In the genomic region with DNA sequence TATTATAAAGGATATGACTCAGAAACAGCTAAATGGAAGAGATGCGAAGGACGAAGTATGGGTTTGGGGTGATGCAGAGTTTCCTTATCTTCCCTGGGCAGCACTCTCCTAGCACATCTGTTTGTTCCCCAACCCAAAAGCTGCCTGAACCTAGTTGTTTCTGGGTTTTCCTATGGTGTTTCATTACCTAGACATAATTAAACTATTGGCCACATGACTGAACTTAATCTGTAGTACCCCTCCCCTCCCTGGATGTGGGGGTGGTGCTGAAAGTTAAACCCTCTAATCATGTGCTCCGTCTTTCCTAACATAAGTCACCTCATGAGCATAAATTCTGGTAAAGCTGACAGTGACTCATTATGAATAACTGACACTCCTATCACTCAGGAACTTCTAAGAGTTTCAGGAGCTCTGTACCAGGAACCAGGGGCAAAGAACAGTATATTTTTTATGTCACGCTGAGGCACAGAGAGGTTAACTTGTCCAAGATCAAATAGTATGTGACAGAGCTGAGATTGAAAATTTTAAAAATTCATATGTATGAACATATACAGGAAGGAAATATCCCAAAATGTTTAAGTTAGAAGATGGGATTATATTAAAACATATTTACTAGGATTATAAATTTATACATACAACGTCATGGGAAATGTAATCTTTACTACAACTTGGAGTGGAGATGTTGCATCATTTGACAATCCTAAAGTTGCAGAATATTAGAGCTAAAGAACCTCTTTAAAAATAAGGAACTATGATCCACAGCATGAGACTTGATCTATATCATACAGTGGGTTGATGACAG, we compare ENCODE assay signal across 11 cellular contexts. TPM values are rescaled to one million over a fixed set of nuclear protein-coding genes. Genes with fewer than 3 reads are reported as not detected.
DNase-seq lines count a peak whose midpoint lies in the region; ATAC-seq and TF ChIP-seq lines count a peak whose summit lies in the region.
"Had no signal": no experiment of that assay in that cellular context is flagged by ENCODE, and none has a peak within 500 bp of the region (broad histone marks: within the 10 kb centered on the region; RNA-seq: fewer than 3 reads in every experiment).

No MANE protein-coding gene starts in this region.

- POLR2A ChIA-PET in activated CD4-positive, alpha-beta memory T cell treated with anti-CD3 and anti-CD28 coated beads, Interleukin-2, amount 10 ng/mL, durations not matched to agents 7 days and 5 days (lab: Charles Lee) = interaction anchor here (0.6 to 1.4 kb wide), 4 partner anchors 9 to 499 kb away, joined by 3 to 7 read pairs (median 4); no protein-coding TSS in a partner anchor

- intact Hi-C loops in adrenal gland (cut with DNase I) (no loop called here), thyroid gland (cut with DNase I) (no loop called here)

- peaks cover 10 to 14% of the 10 kb centered on the region in 2 donors for H3K4me1 ChIP-seq in adrenal gland (replicated peaks in 1 of 2)
- H3K4me1 ChIP-seq in thyroid gland = peaks cover 5 to 8% of the 10 kb centered on the region in 2 donors

- CTCF ChIA-PET in activated CD4-positive, alpha-beta memory T cell treated with anti-CD3 and anti-CD28 coated beads, Interleukin-2, amount 10 ng/mL, durations not matched to agents 7 days and 5 days (lab: Charles Lee) = interaction anchor here (0.6 to 2.3 kb wide), 4 partner anchors 12 to 220 kb away, joined by 4 to 18 read pairs (median 4); no protein-coding TSS in a partner anchor

- H3K27ac Mint-ChIP-seq in activated CD4-positive, alpha-beta memory T cell treated with anti-CD3 and anti-CD28 coated beads, Interleukin-2, amount 10 ng/mL, durations not matched to agents 7 days and 5 days = peak overlapping the region; percentile 78
- H3K27ac Mint-ChIP-seq in stimulated activated naive CD8-positive, alpha-beta T cell treated with anti-CD3 and anti-CD28 coated beads, Interleukin-15, Interleukin-2, amounts not matched to agents 100 ng/mL and 50 ng/mL, for 24 hours = peak overlapping the region; percentile 99

- WGBS in adrenal gland, 4 donors = 78 to 88% (median 83%) methylated on average over 5 of the region's 5 CpGs
- 84 to 92% methylated on average over 5 of the region's 5 CpGs for WGBS in thyroid gland, 2 donors

- peaks cover 37% of the 10 kb centered on the region for H3K36me3 Mint-ChIP-seq in activated CD4-positive, alpha-beta memory T cell treated with anti-CD3 and anti-CD28 coated beads, Interleukin-2, amount 10 ng/mL, durations not matched to agents 7 days and 5 days (ENCODE audit: low read depth)
- H3K36me3 Mint-ChIP-seq in stimulated activated naive CD8-positive, alpha-beta T cell treated with anti-CD3 and anti-CD28 coated beads, Interleukin-15, Interleukin-2, amounts not matched to agents 100 ng/mL and 50 ng/mL, for 24 hours (ENCODE audit: low read depth) = peaks cover 40% of the 10 kb centered on the region

- H3K27me3 Mint-ChIP-seq in activated CD4-positive, alpha-beta memory T cell treated with anti-CD3 and anti-CD28 coated beads, Interleukin-2, amount 10 ng/mL, durations not matched to agents 7 days and 5 days = no peaks in the 10 kb centered on the region
- peaks cover 11% of the 10 kb centered on the region for H3K27me3 Mint-ChIP-seq in stimulated activated naive CD8-positive, alpha-beta T cell treated with anti-CD3 and anti-CD28 coated beads, Interleukin-15, Interleukin-2, amounts not matched to agents 100 ng/mL and 50 ng/mL, for 24 hours

- no peaks in the 10 kb centered on the region for H3K9me3 ChIP-seq in adrenal gland (replicated peaks in 1 of 3)
- H3K9me3 ChIP-seq in thyroid gland = no peaks in the 10 kb centered on the region
- H3K9me3 ChIP-seq: BLaER1 treated with 17β-estradiol and CSF1 and Interleukin-3, amounts not matched to agents 10 nM and 100 nM had no signal

- H3K36me3 ChIP-seq in adrenal gland (replicated peaks in 1 of 2) = no peaks in the 10 kb centered on the region
- H3K36me3 ChIP-seq in thyroid gland = no peaks in the 10 kb centered on the region
- H3K36me3 ChIP-seq: BLaER1 treated with 17β-estradiol and CSF1 and Interleukin-3, amounts not matched to agents 10 nM and 100 nM had no signal

- no peak overlapping the region for H3K27ac ChIP-seq in adrenal gland
- no peak overlapping the region for H3K27ac ChIP-seq in thyroid gland
- H3K27ac ChIP-seq: BLaER1 treated with 17β-estradiol and CSF1 and Interleukin-3, amounts not matched to agents 10 nM and 100 nM had no signal

- H3K9me3 Mint-ChIP-seq in activated CD4-positive, alpha-beta memory T cell treated with anti-CD3 and anti-CD28 coated beads, Interleukin-2, amount 10 ng/mL, durations not matched to agents 7 days and 5 days = no peaks in the 10 kb centered on the region
- no peaks in the 10 kb centered on the region for H3K9me3 Mint-ChIP-seq in stimulated activated naive CD8-positive, alpha-beta T cell treated with anti-CD3 and anti-CD28 coated beads, Interleukin-15, Interleukin-2, amounts not matched to agents 100 ng/mL and 50 ng/mL, for 24 hours
- H3K9me3 Mint-ChIP-seq: naive thymus-derived CD4-positive, alpha-beta T cell had no signal

- H3K4me1 Mint-ChIP-seq in activated CD4-positive, alpha-beta memory T cell treated with anti-CD3 and anti-CD28 coated beads, Interleukin-2, amount 10 ng/mL, durations not matched to agents 7 days and 5 days = peaks cover 47% of the 10 kb centered on the region
- peaks cover 50% of the 10 kb centered on the region for H3K4me1 Mint-ChIP-seq in stimulated activated naive CD8-positive, alpha-beta T cell treated with anti-CD3 and anti-CD28 coated beads, Interleukin-15, Interleukin-2, amounts not matched to agents 100 ng/mL and 50 ng/mL, for 24 hours (ENCODE audit: low read depth)

- ATAC-seq in GM19455 (IDR thresholded peaks at IDR 0.05; ENCODE audit: unreplicated experiment) = no peak
- ATAC-seq: naive thymus-derived CD4-positive, alpha-beta T cell had no signal

- TF ChIP-seq CTCF in adrenal gland (IDR thresholded peaks at IDR 0.05) (no peak), thyroid gland (IDR thresholded peaks at IDR 0.05) (no peak)

- H3K4me3 ChIP-seq in adrenal gland (no peak overlapping the region), thyroid gland (replicated peaks in 1 of 3) (no peak overlapping the region)
- H3K4me3 ChIP-seq: BLaER1 treated with 17β-estradiol and CSF1 and Interleukin-3, amounts not matched to agents 10 nM and 100 nM had no signal

- H3K4me3 Mint-ChIP-seq in activated CD4-positive, alpha-beta memory T cell treated with anti-CD3 and anti-CD28 coated beads, Interleukin-2, amount 10 ng/mL, durations not matched to agents 7 days and 5 days = peak overlapping the region; percentile 57
- peak overlapping the region; percentile 53 for H3K4me3 Mint-ChIP-seq in stimulated activated naive CD8-positive, alpha-beta T cell treated with anti-CD3 and anti-CD28 coated beads, Interleukin-15, Interleukin-2, amounts not matched to agents 100 ng/mL and 50 ng/mL, for 24 hours

- H3K27me3 ChIP-seq in adrenal gland (no peaks in the 10 kb centered on the region), thyroid gland (no peaks in the 10 kb centered on the region)

- peak; percentile 75 for DNase-seq in activated effector memory CD4-positive, alpha-beta T cell treated with anti-CD3 and anti-CD28 coated beads, Interleukin-2, amount 50 U/mL, for 16 hours
- no peak for DNase-seq in activated effector memory CD4-positive, alpha-beta T cell treated with Interleukin-2 at 50 U/mL for 16 hours
- peak; percentile 32 for DNase-seq in activated CD4-positive, alpha-beta memory T cell treated with anti-CD3 and anti-CD28 coated beads, Interleukin-2, amount 10 ng/mL, durations not matched to agents 7 days and 5 days
- DNase-seq in hepatic stellate cell (ENCODE audit: low spot score) = peak; percentile 19
- DNase-seq in adrenal gland = no peak
- no peak for DNase-seq in thyroid gland
- DNase-seq: NCI-H2171 had no signal

- TF ChIP-seq POLR2A in adrenal gland (IDR thresholded peaks at IDR 0.05) (no peak), thyroid gland (IDR thresholded peaks at IDR 0.05) (no peak)

RNA-seq across cellular contexts. Expression of gene STRIP2, which starts 4.8 kb away (rescaled TPM):
- 10 to 100 TPM; 28.3 to 29.7 TPM for total RNA-seq in activated CD4-positive, alpha-beta memory T cell treated with anti-CD3 and anti-CD28 coated beads, Interleukin-2, amount 10 ng/mL, durations not matched to agents 7 days and 5 days
- total RNA-seq in adrenal gland (10 to 100 TPM in 1 of 8 donors, 1 to 10 TPM in 6, under 1 TPM in 1; 0.67 to 10.1 (median 4.1) TPM), thyroid gland (under 1 TPM; 0.22 to 0.94 (median 0.54) TPM)
- 1 to 10 TPM; 1.0 to 2.7 (median 2.5) TPM for polyA plus RNA-seq in adrenal gland
- polyA plus RNA-seq: naive thymus-derived CD4-positive, alpha-beta T cell had no signal

Comparison
In these comparisons a context has a peak if more than half of its experiments do, and no peak if none do; other contexts are left out.
1. DNase-seq: peak in activated effector memory CD4-positive, alpha-beta T cell treated with anti-CD3 and anti-CD28 coated beads, Interleukin-2, amount 50 U/mL, for 16 hours (single experiment), activated CD4-positive, alpha-beta memory T cell treated with anti-CD3 and anti-CD28 coated beads, Interleukin-2, amount 10 ng/mL, durations not matched to agents 7 days and 5 days (single experiment) and hepatic stellate cell (single experiment); none in activated effector memory CD4-positive, alpha-beta T cell treated with Interleukin-2 at 50 U/mL for 16 hours (single experiment), adrenal gland (0 of 7) and thyroid gland (0 of 2).